1 cellular context compared by ENCODE assay signal in genomic region chr14:36508418-36509051, GRCh38.
A peak's percentile ranks its signal among the peaks of the same experiment; 100 is the strongest.
TF ChIP-seq lines count a peak whose summit lies in the region.

No MANE protein-coding gene starts in this region.

TF ChIP-seq in endothelial cell of umbilical vein, 7 proteins besides CTCF, POLR2A, EP300 and RAD21:
- TF ChIP-seq MYC (IDR thresholded peaks at IDR 0.05; ENCODE audit: low read depth, low read length) (no peak), EZH2 (IDR thresholded peaks at IDR 0.05; ENCODE audit: borderline replicate concordance, low read depth, low read length, severe bottlenecking) (peak; percentile 55)
